ENCODE assay signal across 18 cellular contexts in the genomic region with DNA sequence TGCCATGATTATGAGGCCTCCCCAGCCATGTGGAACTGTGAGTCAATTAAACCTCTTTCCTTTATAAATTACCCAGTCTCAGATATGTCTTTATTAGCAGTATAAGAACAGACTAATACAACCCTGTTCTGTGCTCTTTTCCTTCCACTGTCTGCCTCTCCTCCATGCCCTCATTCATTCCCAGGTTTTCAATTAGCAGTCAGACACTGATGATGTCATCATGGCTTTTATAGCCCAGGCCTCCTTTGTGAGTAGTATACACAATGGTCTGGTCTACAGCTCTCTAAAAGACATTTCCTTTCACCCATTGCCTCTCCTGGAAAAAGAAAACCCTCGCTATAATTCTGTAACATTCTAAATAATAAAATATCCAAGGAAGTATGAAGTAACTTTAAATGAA. TPM values are rescaled to one million over a fixed set of nuclear protein-coding genes. Genes with fewer than 3 reads are reported as not detected.
A peak's percentile ranks its signal among the peaks of the same experiment; 100 is the strongest.
DNase-seq lines count a peak whose midpoint lies in the region; ATAC-seq, FAIRE-seq and TF ChIP-seq lines count a peak whose summit lies in the region.
"Had no signal": no experiment of that assay in that cellular context is flagged by ENCODE, and none has a peak within 500 bp of the region (broad histone marks: within the 10 kb centered on the region; RNA-seq: fewer than 3 reads in every experiment).

No MANE protein-coding gene starts in this region.

- H3K9ac ChIP-seq in HepG2 (ENCODE audit: insufficient read depth, low read depth, low read length) (no peak overlapping the region), K562 (ENCODE audit: insufficient read depth in 1 of 2, low read depth in 2 of 2, low read length in 2 of 2) (no peak overlapping the region), neural progenitor cell (no peak overlapping the region)
- H3K9ac ChIP-seq: GM23248 had no signal

- FAIRE-seq in HepG2 (lab: Jason Lieb, UNC) (no peak), K562 (lab: Jason Lieb, UNC) (no peak)
- FAIRE-seq: A204.1, D721Med, G401.6, GM12892, GM18507 had no signal

- H3K27ac Mint-ChIP-seq in neural progenitor cell, result no peak overlapping the region
- H3K27ac Mint-ChIP-seq: CD4-positive, alpha-beta T cell had no signal

- no peak for ATAC-seq in HepG2
- no peak for ATAC-seq in right lobe of liver
- ATAC-seq in K562, result no peak

- H3K4me1 ChIP-seq in HepG2 (ENCODE audit: insufficient read depth, low read length) (no peaks in the 10 kb centered on the region), right lobe of liver (no peaks in the 10 kb centered on the region), K562 (replicated peaks in 1 of 2; ENCODE audit: control insufficient read depth in 2 of 2, insufficient read depth in 2 of 2, low read length in 2 of 2) (no peaks in the 10 kb centered on the region), neural progenitor cell (peaks cover 8% of the 10 kb centered on the region)
- H3K4me1 ChIP-seq: Caco-2, HAP-1 had no signal

- H3K36me3 Mint-ChIP-seq in neural progenitor cell, result no peaks in the 10 kb centered on the region

- POLR2A ChIA-PET in HepG2 (lab: Yijun Ruan, JAX), result no interaction called here
- POLR2A ChIA-PET in K562 (lab: Yijun Ruan, JAX), result no interaction called here

- no peak for TF ChIP-seq POLR2A in HepG2 (IDR thresholded peaks at IDR 0.05; ENCODE audit: insufficient read depth in 1 of 2, low read depth in 2 of 2, low read length in 2 of 2)
- TF ChIP-seq POLR2A in right lobe of liver (IDR thresholded peaks at IDR 0.05), result no peak
- no peak for TF ChIP-seq POLR2A in K562 (conservative IDR thresholded peaks at IDR 0.05)

- DNase-seq in HepG2 (ENCODE audit: low spot score), result no peak
- no peak for DNase-seq in right lobe of liver
- DNase-seq in K562 (ENCODE audit: extremely low read depth in 1 of 4, low spot score in 3 of 4), result no peak
- peak; percentile 45 for DNase-seq in neural progenitor cell (ENCODE audit: low spot score)
- DNase-seq in ACHN, result no peak
- DNase-seq in activated T-cell treated with anti-CD3 and anti-CD28 coated beads, Interleukin-2, amount 50 U/mL, for 1 hour, result no peak
- DNase-seq: AML-193; Caco-2; CD4-positive, alpha-beta T cell; GM23248 had no signal

- in situ Hi-C loops in HepG2 (cut with HindIII; ENCODE audit: extremely low pct_ligation_motif_present, low pct_unique_long_range_greater_than_20kb), result no loop called here
- in situ Hi-C loops in K562 (cut with MboI), result no loop called here
- in situ Hi-C loops in ACHN (cut with HindIII; ENCODE audit: low pct_ligation_motif_present, low pct_unique_long_range_greater_than_20kb, low sequenced_read_pairs), result no loop called here

- H2AFZ ChIP-seq in HepG2 (ENCODE audit: low read length) (no peak overlapping the region), K562 (ENCODE audit: low read depth, low read length) (no peak overlapping the region), neural progenitor cell (replicated peaks) (no peak overlapping the region)
- H2AFZ ChIP-seq: GM23248 had no signal

- H3K4me3 ChIP-seq in HepG2 (replicated peaks in 1 of 3; ENCODE audit: insufficient read depth in 1 of 3, low read depth in 2 of 3, low read length in 3 of 3) (no peak overlapping the region), right lobe of liver (no peak overlapping the region), K562 (no peak overlapping the region), neural progenitor cell (no peak overlapping the region)
- H3K4me3 ChIP-seq: GM23248, HAP-1 had no signal

- BruUV-seq in HepG2 (replicated peaks; lab: Mats Ljungman, UMichigan) (no TSS peak), K562 (replicated peaks; lab: Mats Ljungman, UMichigan) (no TSS peak)

- H3K36me3 ChIP-seq in HepG2 (replicated peaks in 1 of 2; ENCODE audit: control insufficient read depth in 1 of 2, insufficient read depth in 2 of 2, low read length in 2 of 2) (no peaks in the 10 kb centered on the region), right lobe of liver (no peaks in the 10 kb centered on the region), K562 (ENCODE audit: control insufficient read depth, insufficient read depth, low read length) (no peaks in the 10 kb centered on the region), neural progenitor cell (no peaks in the 10 kb centered on the region)
- H3K36me3 ChIP-seq: HAP-1 had no signal

- no peaks in the 10 kb centered on the region for H3K4me1 Mint-ChIP-seq in neural progenitor cell

- no peaks in the 10 kb centered on the region for H3F3A ChIP-seq in neural progenitor cell (ENCODE audit: low read depth)

- CTCF ChIA-PET in HepG2 (lab: Yijun Ruan, JAX; ENCODE audit: low intra/inter-chr PET ratio, low total read pairs), result no interaction called here
- CTCF ChIA-PET in K562 (lab: Yijun Ruan, JAX; ENCODE audit: low intra/inter-chr PET ratio), result no interaction called here

- no peak overlapping the region for H3K4me3 Mint-ChIP-seq in neural progenitor cell
- H3K4me3 Mint-ChIP-seq: CD4-positive, alpha-beta T cell had no signal

- H3K79me2 ChIP-seq in HepG2 (ENCODE audit: insufficient read depth, low read length) (no peaks in the 10 kb centered on the region), K562 (ENCODE audit: control insufficient read depth, insufficient read depth, low read length) (no peaks in the 10 kb centered on the region), neural progenitor cell (ENCODE audit: low read depth) (no peaks in the 10 kb centered on the region)

- H3K4me2 ChIP-seq in HepG2 (ENCODE audit: low read depth, low read length) (no peak overlapping the region), K562 (ENCODE audit: insufficient read depth, low read length) (no peak overlapping the region), neural progenitor cell (no peak overlapping the region)

- 0% methylated on average over 1 of the region's 1 CpG for WGBS in HepG2 (ENCODE audit: low lambda C conversion rate)
- 75% methylated on average over 1 of the region's 1 CpG for WGBS in right lobe of liver (ENCODE audit: insufficient coverage, low coverage, low lambda C conversion rate, missing lambda C conversion rate)
- WGBS in K562 (ENCODE audit: insufficient coverage, low coverage, missing lambda C conversion rate), result 13% methylated on average over 1 of the region's 1 CpG

- TF ChIP-seq RAD21 in HepG2 (CRISPR knock-in tag; IDR thresholded peaks at IDR 0.05), result no peak
- TF ChIP-seq RAD21 in K562 (CRISPR knock-in tag; conservative IDR thresholded peaks at IDR 0.05 in 1 of 2, IDR thresholded peaks at IDR 0.05 in 1 of 2), result no peak

- H3K27me3 ChIP-seq in HepG2 (ENCODE audit: control insufficient read depth in 1 of 2, insufficient read depth in 2 of 2, low read length in 2 of 2) (no peaks in the 10 kb centered on the region), right lobe of liver (no peaks in the 10 kb centered on the region), K562 (ENCODE audit: control insufficient read depth in 2 of 2, insufficient read depth in 2 of 2, low read length in 2 of 2) (no peaks in the 10 kb centered on the region), neural progenitor cell (no peaks in the 10 kb centered on the region)

- H3K27me3 Mint-ChIP-seq in neural progenitor cell (ENCODE audit: insufficient read depth, low read depth), result peaks cover 3% of the 10 kb centered on the region

- H4K20me1 ChIP-seq in HepG2 (ENCODE audit: insufficient read depth, low read length) (no peaks in the 10 kb centered on the region), K562 (replicated peaks; ENCODE audit: control insufficient read depth, insufficient read depth, low read length) (no peaks in the 10 kb centered on the region), neural progenitor cell (ENCODE audit: low read depth) (no peaks in the 10 kb centered on the region)

- H3K27ac ChIP-seq in HepG2 (ENCODE audit: extremely low read length, insufficient read depth, low read length) (no peak overlapping the region), right lobe of liver (no peak overlapping the region), K562 (ENCODE audit: extremely low read depth, low read depth, low read length) (no peak overlapping the region), neural progenitor cell (no peak overlapping the region)
- H3K27ac ChIP-seq: C4-2B, GM23248 had no signal

- TF ChIP-seq CTCF in HepG2 (CRISPR knock-in tag; IDR thresholded peaks at IDR 0.05) (no peak), right lobe of liver (IDR thresholded peaks at IDR 0.05) (no peak), K562 (IDR thresholded peaks at IDR 0.05 in 2 of 3, conservative IDR thresholded peaks at IDR 0.05 in 1 of 3; ENCODE audit: insufficient read depth in 2 of 3, low read depth in 1 of 3, low read length in 3 of 3) (no peak), neural progenitor cell (IDR thresholded peaks at IDR 0.05) (no peak)

- intact Hi-C loops in HepG2 (cut with micrococcal nuclease; ENCODE audit: unreplicated experiment) (no loop called here), right lobe of liver (cut with DNase I) (no loop called here), K562 (cut with micrococcal nuclease) (no loop called here)

- TF ChIP-seq EP300 in HepG2 (IDR thresholded peaks at IDR 0.05; ENCODE audit: low read depth in 2 of 2, low read length in 2 of 2) (no peak), HepG2 (CRISPR knock-in tag; IDR thresholded peaks at IDR 0.05; ENCODE audit: borderline replicate concordance) (no peak), K562 (IDR thresholded peaks at IDR 0.05; ENCODE audit: low read length) (no peak)

- no peaks in the 10 kb centered on the region for H3K9me1 ChIP-seq in K562 (ENCODE audit: control insufficient read depth, insufficient read depth, low read length)

- H3K9me3 ChIP-seq in HepG2 (ENCODE audit: low read length) (no peaks in the 10 kb centered on the region), right lobe of liver (no peaks in the 10 kb centered on the region), K562 (replicated peaks; ENCODE audit: control insufficient read depth, insufficient read depth, low read depth, low read length) (no peaks in the 10 kb centered on the region), neural progenitor cell (ENCODE audit: low read depth) (no peaks in the 10 kb centered on the region)
- H3K9me3 ChIP-seq: Caco-2, HAP-1 had no signal

- H3K9me3 Mint-ChIP-seq in neural progenitor cell, result no peaks in the 10 kb centered on the region
- H3K9me3 Mint-ChIP-seq: CD4-positive, alpha-beta T cell had no signal

RNA-seq across cellular contexts. Expression of a gene that starts 25.5 kb away (rescaled TPM):
- total RNA-seq in HepG2 (2016; rRNA removed; fragmentation: Illumina TruSeq; extraction: Trizol) (not detected in 2 replicates), right lobe of liver (1 to 10 TPM in 4 of 6 experiments, under 1 TPM in 2; 0.42 to 6.3 (median 1.2) TPM), K562 (2014; rRNA removed) (not detected in 2 replicates), K562 (2014; rRNA removed; fragmentation: Illumina TruSeq; extraction: Trizol) (not detected in 2 replicates), K562 (2015; rRNA removed; fragmentation: Illumina TruSeq; extraction: Trizol) (not detected in 2 replicates), K562 (2021) (not detected in 2 replicates), neural progenitor cell (ENCODE audit: low replicate concordance) (0.43 and 1.4 TPM in 2 replicates)
- not detected in 2 replicates for total RNA-seq in HepG2 (2016; cell fraction: cytosol; rRNA removed; fragmentation: Illumina TruSeq; extraction: Trizol; ENCODE audit: low read depth)
- total RNA-seq in HepG2 (2016; cell fraction: insoluble cytoplasmic fraction; rRNA removed; fragmentation: Illumina TruSeq; extraction: Trizol), result not detected in 2 replicates
- total RNA-seq in HepG2 (2016; cell fraction: membrane; rRNA removed; fragmentation: Illumina TruSeq; extraction: Trizol), result not detected in 2 replicates
- not detected in 2 replicates for total RNA-seq in HepG2 (2016; cell fraction: nucleus; rRNA removed; fragmentation: Illumina TruSeq; extraction: Trizol)
- polyA plus RNA-seq in HepG2 (2011; rRNA removed) (not detected in 2 replicates), K562 (2011; rRNA removed) (not detected in 2 replicates), K562 (2014; fragmentation: Illumina TruSeq; extraction: Trizol) (not detected in 2 replicates), K562 (2014; fragmentation: Nextera tagmentation; extraction: Ambion mirVana) (not detected), K562 (2014; rRNA removed) (not detected in 2 replicates)
- not detected in 2 replicates for polyA plus RNA-seq in HepG2 (2011; cell fraction: cytosol; rRNA removed)
- polyA plus RNA-seq in HepG2 (2011; cell fraction: nucleus; rRNA removed), result not detected in 2 replicates
- not detected in 2 replicates for polyA plus RNA-seq in HepG2 (2012)
- polyA plus RNA-seq in HepG2 (2016; cell fraction: cytosol; fragmentation: Illumina TruSeq; extraction: Trizol; ENCODE audit: low read depth), result not detected in 2 replicates
- not detected in 2 replicates for polyA plus RNA-seq in HepG2 (2016; cell fraction: insoluble cytoplasmic fraction; fragmentation: Illumina TruSeq; extraction: Trizol; ENCODE audit: low read depth)
- polyA plus RNA-seq in HepG2 (2016; cell fraction: membrane; fragmentation: Illumina TruSeq; extraction: Trizol; ENCODE audit: low read depth), result not detected in 2 replicates
- not detected in 2 replicates for polyA plus RNA-seq in HepG2 (2016; cell fraction: nucleus; fragmentation: Illumina TruSeq; extraction: Trizol; ENCODE audit: insufficient read depth, low read depth)
- not detected in 2 replicates for polyA minus RNA-seq in HepG2 (2011; rRNA and poly(A)+ RNA removed; ENCODE audit: low replicate concordance)
- polyA minus RNA-seq in HepG2 (2011; cell fraction: cytosol; rRNA and poly(A)+ RNA removed), result not detected in 2 replicates
- polyA minus RNA-seq in HepG2 (2011; cell fraction: nucleus; rRNA and poly(A)+ RNA removed), result not detected in 2 replicates
- total RNA-seq in K562 (2011; cell fraction: chromatin; rRNA removed; ENCODE audit: low replicate concordance), result not detected in 2 replicates
- total RNA-seq in K562 (2011; cell fraction: nucleolus; rRNA removed), result not detected in 2 replicates
- total RNA-seq in K562 (2011; cell fraction: nucleoplasm; rRNA removed), result not detected in 2 replicates
- not detected in 2 replicates for polyA plus RNA-seq in K562 (2011; cell fraction: cytosol; rRNA removed)
- not detected in 2 replicates for polyA plus RNA-seq in K562 (2011; cell fraction: nucleus; rRNA removed)
- polyA plus RNA-seq in K562 (2012), result 0.01 TPM in 1 of 2 replicates, not detected in the other
- not detected in 2 replicates for polyA minus RNA-seq in K562 (2011; rRNA and poly(A)+ RNA removed)
- not detected in 2 replicates for polyA minus RNA-seq in K562 (2011; cell fraction: cytosol; rRNA and poly(A)+ RNA removed)
- polyA minus RNA-seq in K562 (2011; cell fraction: nucleus; rRNA and poly(A)+ RNA removed), result not detected in 2 replicates
- total RNA-seq: Caco-2; CD4-positive, alpha-beta T cell; GM23248; HT-29 had no signal
